2 cellular contexts compared by ENCODE assay signal in genomic region chrX:131739823-131740222, GRCh38.
TF ChIP-seq lines count a peak whose summit lies in the region.

No MANE protein-coding gene starts in this region.

TF ChIP-seq in HepG2, 621 proteins besides CTCF, POLR2A, EP300 and RAD21:
- TF ChIP-seq PHF8 (CRISPR knock-in tag; IDR thresholded peaks at IDR 0.05) (no peak), ZEB1 (IDR thresholded peaks at IDR 0.05; ENCODE audit: insufficient replicate concordance, low read depth) (no peak), HHEX (CRISPR knock-in tag; IDR thresholded peaks at IDR 0.05) (no peak), MTA1 (CRISPR knock-in tag; IDR thresholded peaks at IDR 0.05; ENCODE audit: borderline replicate concordance) (no peak), RFX3 (CRISPR knock-in tag; IDR thresholded peaks at IDR 0.05) (no peak), ZNF33B (CRISPR knock-in tag; IDR thresholded peaks at IDR 0.05) (no peak), ATF7 (IDR thresholded peaks at IDR 0.05) (no peak), ATF7 (CRISPR knock-in tag; IDR thresholded peaks at IDR 0.05) (no peak), HMGXB3 (CRISPR knock-in tag; IDR thresholded peaks at IDR 0.05; ENCODE audit: borderline replicate concordance) (no peak), ELF1 (CRISPR knock-in tag; IDR thresholded peaks at IDR 0.05) (no peak), CBX2 (IDR thresholded peaks at IDR 0.05; ENCODE audit: low read depth, low read length) (no peak), CBX2 (CRISPR knock-in tag; IDR thresholded peaks at IDR 0.05; ENCODE audit: low read depth) (no peak), ZNF780A (CRISPR knock-in tag; IDR thresholded peaks at IDR 0.05) (no peak)

TF ChIP-seq in K562, 482 proteins besides CTCF, POLR2A, EP300 and RAD21:
- TF ChIP-seq CBX5 (IDR thresholded peaks at IDR 0.05; ENCODE audit: borderline replicate concordance, low read depth), result 0 out of 2 replicates have a peak, but pooled peaks have one; percentile 63
- TF ChIP-seq PBX2 (CRISPR knock-in tag; IDR thresholded peaks at IDR 0.05; ENCODE audit: low read depth), result no peak
- TF ChIP-seq PBX2 (tag; conservative IDR thresholded peaks at IDR 0.05; ENCODE audit: low read depth), result 0 out of 2 replicates have a peak, but pooled peaks have one; percentile 7
- TF ChIP-seq TRIM28 (IDR thresholded peaks at IDR 0.05), result peak; percentile 72; the same call in 1 of the 2 replicates
- TF ChIP-seq, protein P1, sequence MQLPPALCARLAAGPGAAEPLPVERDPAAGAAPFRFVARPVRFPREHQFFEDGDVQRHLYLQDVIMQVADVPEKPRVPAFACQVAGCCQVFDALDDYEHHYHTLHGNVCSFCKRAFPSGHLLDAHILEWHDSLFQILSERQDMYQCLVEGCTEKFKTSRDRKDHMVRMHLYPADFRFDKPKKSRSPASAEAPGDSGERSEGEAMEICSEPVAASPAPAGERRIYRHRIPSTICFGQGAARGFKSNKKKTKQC (CRISPR knock-in tag; IDR thresholded peaks at IDR 0.05), result no peak
- TF ChIP-seq, protein P2, sequence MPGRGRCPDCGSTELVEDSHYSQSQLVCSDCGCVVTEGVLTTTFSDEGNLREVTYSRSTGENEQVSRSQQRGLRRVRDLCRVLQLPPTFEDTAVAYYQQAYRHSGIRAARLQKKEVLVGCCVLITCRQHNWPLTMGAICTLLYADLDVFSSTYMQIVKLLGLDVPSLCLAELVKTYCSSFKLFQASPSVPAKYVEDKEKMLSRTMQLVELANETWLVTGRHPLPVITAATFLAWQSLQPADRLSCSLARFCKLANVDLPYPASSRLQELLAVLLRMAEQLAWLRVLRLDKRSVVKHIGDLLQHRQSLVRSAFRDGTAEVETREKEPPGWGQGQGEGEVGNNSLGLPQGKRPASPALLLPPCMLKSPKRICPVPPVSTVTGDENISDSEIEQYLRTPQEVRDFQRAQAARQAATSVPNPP (IDR thresholded peaks at IDR 0.05; ENCODE audit: borderline replicate concordance, insufficient read depth, insufficient read length), result no peak
- TF ChIP-seq TCFL5 (CRISPR knock-in tag; conservative IDR thresholded peaks at IDR 0.05), result no peak
- TF ChIP-seq TCF3 (CRISPR knock-in tag; IDR thresholded peaks at IDR 0.05), result 0 out of 2 replicates have a peak, but pooled peaks have one; percentile 20
- TF ChIP-seq, protein P3, sequence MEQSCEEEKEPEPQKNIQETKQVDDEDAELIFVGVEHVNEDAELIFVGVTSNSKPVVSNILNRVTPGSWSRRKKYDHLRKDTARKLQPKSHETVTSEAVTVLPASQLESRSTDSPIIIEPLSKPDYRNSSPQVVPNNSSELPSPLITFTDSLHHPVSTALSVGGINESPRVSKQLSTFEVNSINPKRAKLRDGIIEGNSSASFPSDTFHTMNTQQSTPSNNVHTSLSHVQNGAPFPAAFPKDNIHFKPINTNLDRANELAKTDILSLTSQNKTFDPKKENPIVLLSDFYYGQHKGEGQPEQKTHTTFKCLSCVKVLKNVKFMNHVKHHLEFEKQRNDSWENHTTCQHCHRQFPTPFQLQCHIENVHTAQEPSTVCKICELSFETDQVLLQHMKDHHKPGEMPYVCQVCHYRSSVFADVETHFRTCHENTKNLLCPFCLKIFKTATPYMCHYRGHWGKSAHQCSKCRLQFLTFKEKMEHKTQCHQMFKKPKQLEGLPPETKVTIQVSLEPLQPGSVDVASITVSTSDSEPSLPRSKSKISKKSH (CRISPR knock-in tag; IDR thresholded peaks at IDR 0.05), result 0 out of 2 replicates have a peak, but pooled peaks have one; percentile 15
- no peak for TF ChIP-seq NR2C2 (CRISPR knock-in tag; IDR thresholded peaks at IDR 0.05)
- TF ChIP-seq NR2C2 (tag; IDR thresholded peaks at IDR 0.05), result no peak
- no peak for TF ChIP-seq NONO (IDR thresholded peaks at IDR 0.05; ENCODE audit: low read depth in 2 of 2, low read length in 1 of 2)
- TF ChIP-seq, protein P4, sequence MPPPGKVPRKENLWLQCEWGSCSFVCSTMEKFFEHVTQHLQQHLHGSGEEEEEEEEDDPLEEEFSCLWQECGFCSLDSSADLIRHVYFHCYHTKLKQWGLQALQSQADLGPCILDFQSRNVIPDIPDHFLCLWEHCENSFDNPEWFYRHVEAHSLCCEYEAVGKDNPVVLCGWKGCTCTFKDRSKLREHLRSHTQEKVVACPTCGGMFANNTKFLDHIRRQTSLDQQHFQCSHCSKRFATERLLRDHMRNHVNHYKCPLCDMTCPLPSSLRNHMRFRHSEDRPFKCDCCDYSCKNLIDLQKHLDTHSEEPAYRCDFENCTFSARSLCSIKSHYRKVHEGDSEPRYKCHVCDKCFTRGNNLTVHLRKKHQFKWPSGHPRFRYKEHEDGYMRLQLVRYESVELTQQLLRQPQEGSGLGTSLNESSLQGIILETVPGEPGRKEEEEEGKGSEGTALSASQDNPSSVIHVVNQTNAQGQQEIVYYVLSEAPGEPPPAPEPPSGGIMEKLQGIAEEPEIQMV (tag; conservative IDR thresholded peaks at IDR 0.05; ENCODE audit: low read depth), result no peak
- peak in 1 of 2 experiments; percentile 21; a peak in 1 of 4 replicates for TF ChIP-seq TRIM24 (IDR thresholded peaks at IDR 0.05)
- TF ChIP-seq HDGF (IDR thresholded peaks at IDR 0.05), result no peak
- no peak for TF ChIP-seq FOXA3 (CRISPR knock-in tag; conservative IDR thresholded peaks at IDR 0.05 in 1 of 2, IDR thresholded peaks at IDR 0.05 in 1 of 2)
- TF ChIP-seq, protein P5, sequence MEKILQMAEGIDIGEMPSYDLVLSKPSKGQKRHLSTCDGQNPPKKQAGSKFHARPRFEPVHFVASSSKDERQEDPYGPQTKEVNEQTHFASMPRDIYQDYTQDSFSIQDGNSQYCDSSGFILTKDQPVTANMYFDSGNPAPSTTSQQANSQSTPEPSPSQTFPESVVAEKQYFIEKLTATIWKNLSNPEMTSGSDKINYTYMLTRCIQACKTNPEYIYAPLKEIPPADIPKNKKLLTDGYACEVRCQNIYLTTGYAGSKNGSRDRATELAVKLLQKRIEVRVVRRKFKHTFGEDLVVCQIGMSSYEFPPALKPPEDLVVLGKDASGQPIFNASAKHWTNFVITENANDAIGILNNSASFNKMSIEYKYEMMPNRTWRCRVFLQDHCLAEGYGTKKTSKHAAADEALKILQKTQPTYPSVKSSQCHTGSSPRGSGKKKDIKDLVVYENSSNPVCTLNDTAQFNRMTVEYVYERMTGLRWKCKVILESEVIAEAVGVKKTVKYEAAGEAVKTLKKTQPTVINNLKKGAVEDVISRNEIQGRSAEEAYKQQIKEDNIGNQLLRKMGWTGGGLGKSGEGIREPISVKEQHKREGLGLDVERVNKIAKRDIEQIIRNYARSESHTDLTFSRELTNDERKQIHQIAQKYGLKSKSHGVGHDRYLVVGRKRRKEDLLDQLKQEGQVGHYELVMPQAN (IDR thresholded peaks at IDR 0.05; ENCODE audit: borderline replicate concordance), result no peak
- peak; percentile 5 for TF ChIP-seq CBFA2T3 (IDR thresholded peaks at IDR 0.05)
- no peak for TF ChIP-seq HDAC2 (IDR thresholded peaks at IDR 0.05)
- TF ChIP-seq ZNF699 (CRISPR knock-in tag; IDR thresholded peaks at IDR 0.05; ENCODE audit: insufficient replicate concordance), result no peak
- 0 out of 3 replicates have a peak, but pooled peaks of 1 of the 2 experiments have one; percentile 60 for TF ChIP-seq CBX3 (IDR thresholded peaks at IDR 0.05; ENCODE audit: borderline replicate concordance in 1 of 2, low read length in 2 of 2)
- TF ChIP-seq HNRNPL (IDR thresholded peaks at IDR 0.05; ENCODE audit: low read depth, low read length), result no peak
- peak; percentile 55 for TF ChIP-seq MEIS2 (IDR thresholded peaks at IDR 0.05; ENCODE audit: partially characterized antibody)
- TF ChIP-seq CCNT2 (IDR thresholded peaks at IDR 0.05; ENCODE audit: borderline replicate concordance, extremely low read depth, insufficient read length, low read depth, low read length), result no peak
- peak; percentile 78 for TF ChIP-seq CBX1 (IDR thresholded peaks at IDR 0.05; ENCODE audit: low read depth)
- TF ChIP-seq RBM17 (IDR thresholded peaks at IDR 0.05; ENCODE audit: borderline replicate concordance, low read depth, low read length), result no peak
- no peak for TF ChIP-seq ZZZ3 (IDR thresholded peaks at IDR 0.05)
- no peak for TF ChIP-seq PHB (CRISPR knock-in tag; IDR thresholded peaks at IDR 0.05)
- TF ChIP-seq ATF7 (IDR thresholded peaks at IDR 0.05), result no peak
- TF ChIP-seq TFAP4 (CRISPR knock-in tag; IDR thresholded peaks at IDR 0.05; ENCODE audit: borderline replicate concordance), result no peak
- no peak for TF ChIP-seq ZFPM2 (CRISPR knock-in tag; IDR thresholded peaks at IDR 0.05)
- no peak for TF ChIP-seq TEAD1 (CRISPR knock-in tag; IDR thresholded peaks at IDR 0.05)
- TF ChIP-seq ZBED1 (IDR thresholded peaks at IDR 0.05), result no peak
- TF ChIP-seq FOSL1 (tag; conservative IDR thresholded peaks at IDR 0.05), result no peak
- TF ChIP-seq RB1 (IDR thresholded peaks at IDR 0.05; ENCODE audit: low read depth), result no peak
- TF ChIP-seq ZNF311 (CRISPR knock-in tag; IDR thresholded peaks at IDR 0.05), result no peak
